Comparison of ENCODE assay signal across 22 cellular contexts in the genomic region with DNA sequence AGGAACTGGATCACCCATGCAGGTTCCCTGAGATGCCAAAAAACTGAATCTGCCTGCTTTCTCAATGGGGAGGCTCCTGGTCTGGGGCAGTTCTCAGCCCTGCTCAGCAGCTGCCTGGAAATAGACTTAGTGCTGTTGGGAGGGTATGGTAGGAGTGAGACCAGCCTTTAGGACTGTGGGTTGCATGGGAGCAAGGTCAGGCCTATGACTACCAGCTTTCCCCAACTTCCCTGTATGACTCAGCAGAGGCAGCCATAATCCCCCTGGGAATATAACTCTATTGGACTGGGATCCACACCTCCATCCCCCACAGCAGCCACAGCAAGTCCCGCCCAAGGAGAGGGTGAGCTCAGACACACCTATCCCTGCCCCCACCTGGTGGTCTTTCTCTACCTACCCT.
DNase-seq lines count a peak whose midpoint lies in the region; ATAC-seq and TF ChIP-seq lines count a peak whose summit lies in the region.
"Had no signal": no experiment of that assay in that cellular context is flagged by ENCODE, and none has a peak within 500 bp of the region (broad histone marks: within the 10 kb centered on the region; RNA-seq: fewer than 3 reads in every experiment).

No MANE protein-coding gene starts in this region.

- peak; percentile 48 for DNase-seq in activated CD4-positive, alpha-beta T cell treated with anti-CD3 and anti-CD28 coated beads, Interleukin-2, amount 10 ng/mL, durations not matched to agents 24 days and 14 days
- DNase-seq in activated CD4-positive, alpha-beta T cell treated with anti-CD3 and anti-CD28 coated beads for 48 hours = no peak
- DNase-seq in NCI-H460 (ENCODE audit: extremely low read depth, low read depth) = peak; percentile 5
- DNase-seq in foreskin keratinocyte = peak; percentile 1 to 18
- DNase-seq in NCI-H2196 treated with DMSO at 0.1 percent for 48 hours (lab: John Stamatoyannopoulos, UW; ENCODE audit: unreplicated experiment) = no peak
- DNase-seq in CD1c-positive myeloid dendritic cell (ENCODE audit: extremely low spot score) = no peak
- no peak for DNase-seq in activated T-helper 2 cell treated with anti-CD3 and anti-CD28 coated beads, Interferon-gamma antibody, Interleukin-2, Interleukin-4, amounts not matched to agents 10 μg/mL and 5 μg/mL and 100 μg/mL, durations not matched to agents 14 hours and 24 hours and 36 hours (ENCODE audit: low spot score)
- DNase-seq: 8988T; effector CD8-positive, alpha-beta T cell; GDM1; HCEC 1CT; Kasumi-1; NCI-H2107; NCI-H524; nucleus accumbens; spleen; stimulated activated CD4-positive, alpha-beta T cell treated with anti-CD3 and anti-CD28 coated beads, Interleukin-4, amount 100 ng/mL, for 24 hours; stimulated activated naive CD4-positive, alpha-beta T cell treated with Interleukin-2 at 50 U/mL for 16 hours; WERI-Rb-1 had no signal

- no peaks in the 10 kb centered on the region for H3K36me3 Mint-ChIP-seq in activated CD4-positive, alpha-beta T cell treated with anti-CD3 and anti-CD28 coated beads, Interleukin-2, amount 10 ng/mL, durations not matched to agents 24 days and 14 days (ENCODE audit: low read depth)
- no peaks in the 10 kb centered on the region for H3K36me3 Mint-ChIP-seq in activated T-helper 2 cell treated with anti-CD3 and anti-CD28 coated beads, Interferon-gamma antibody, Interleukin-2, Interleukin-4, amounts not matched to agents 10 μg/mL and 5 μg/mL and 100 μg/mL, durations not matched to agents 14 hours and 24 hours and 36 hours (ENCODE audit: low read depth)

- H3K27ac ChIP-seq in foreskin keratinocyte = no peak overlapping the region
- H3K27ac ChIP-seq: BLaER1 treated with 17β-estradiol and CSF1 and Interleukin-3, amounts not matched to agents 10 nM and 100 nM; spleen; WERI-Rb-1 had no signal

- no peak for TF ChIP-seq CTCF in foreskin keratinocyte (conservative IDR thresholded peaks at IDR 0.05)

- H3K27me3 Mint-ChIP-seq in activated CD4-positive, alpha-beta T cell treated with anti-CD3 and anti-CD28 coated beads, Interleukin-2, amount 10 ng/mL, durations not matched to agents 24 days and 14 days = no peaks in the 10 kb centered on the region
- no peaks in the 10 kb centered on the region for H3K27me3 Mint-ChIP-seq in activated T-helper 2 cell treated with anti-CD3 and anti-CD28 coated beads, Interferon-gamma antibody, Interleukin-2, Interleukin-4, amounts not matched to agents 10 μg/mL and 5 μg/mL and 100 μg/mL, durations not matched to agents 14 hours and 24 hours and 36 hours (ENCODE audit: low read depth)

- H3K4me1 ChIP-seq in foreskin keratinocyte = no peaks in the 10 kb centered on the region
- H3K4me1 ChIP-seq: spleen had no signal

- no peak overlapping the region for H3K27ac Mint-ChIP-seq in activated CD4-positive, alpha-beta T cell treated with anti-CD3 and anti-CD28 coated beads, Interleukin-2, amount 10 ng/mL, durations not matched to agents 24 days and 14 days
- H3K27ac Mint-ChIP-seq in activated T-helper 2 cell treated with anti-CD3 and anti-CD28 coated beads, Interferon-gamma antibody, Interleukin-2, Interleukin-4, amounts not matched to agents 10 μg/mL and 5 μg/mL and 100 μg/mL, durations not matched to agents 14 hours and 24 hours and 36 hours = no peak overlapping the region
- H3K27ac Mint-ChIP-seq: T-helper 1 cell treated with Interleukin-12 subunit alpha and Interleukin-12 subunit beta and Interleukin-4 antibody, amounts not matched to agents 30 μg/mL and 1 μg/mL, for 36 hours had no signal

- H3K4me3 Mint-ChIP-seq in activated CD4-positive, alpha-beta T cell treated with anti-CD3 and anti-CD28 coated beads, Interleukin-2, amount 10 ng/mL, durations not matched to agents 24 days and 14 days = no peak overlapping the region
- H3K4me3 Mint-ChIP-seq in activated T-helper 2 cell treated with anti-CD3 and anti-CD28 coated beads, Interferon-gamma antibody, Interleukin-2, Interleukin-4, amounts not matched to agents 10 μg/mL and 5 μg/mL and 100 μg/mL, durations not matched to agents 14 hours and 24 hours and 36 hours (ENCODE audit: low read depth) = no peak overlapping the region
- H3K4me3 Mint-ChIP-seq: T-helper 1 cell treated with Interleukin-12 subunit alpha and Interleukin-12 subunit beta and Interleukin-4 antibody, amounts not matched to agents 30 μg/mL and 1 μg/mL, for 36 hours had no signal

- intact Hi-C loops in activated CD4-positive, alpha-beta T cell treated with anti-CD3 and anti-CD28 coated beads, Interleukin-2, amount 10 ng/mL, durations not matched to agents 24 days and 14 days (cut with micrococcal nuclease) = no loop called here
- intact Hi-C loops in activated T-helper 2 cell treated with anti-CD3 and anti-CD28 coated beads, Interferon-gamma antibody, Interleukin-2, Interleukin-4, amounts not matched to agents 10 μg/mL and 5 μg/mL and 100 μg/mL, durations not matched to agents 14 hours and 24 hours and 36 hours (cut with micrococcal nuclease) = no loop called here

- H3K27me3 ChIP-seq in foreskin keratinocyte = no peaks in the 10 kb centered on the region
- H3K27me3 ChIP-seq: BLaER1 treated with 17β-estradiol and CSF1 and Interleukin-3, amounts not matched to agents 10 nM and 100 nM; spleen had no signal

- H3K4me1 Mint-ChIP-seq in activated CD4-positive, alpha-beta T cell treated with anti-CD3 and anti-CD28 coated beads, Interleukin-2, amount 10 ng/mL, durations not matched to agents 24 days and 14 days = no peaks in the 10 kb centered on the region
- no peaks in the 10 kb centered on the region for H3K4me1 Mint-ChIP-seq in activated T-helper 2 cell treated with anti-CD3 and anti-CD28 coated beads, Interferon-gamma antibody, Interleukin-2, Interleukin-4, amounts not matched to agents 10 μg/mL and 5 μg/mL and 100 μg/mL, durations not matched to agents 14 hours and 24 hours and 36 hours (ENCODE audit: low read depth)

- peak; percentile 88 for ATAC-seq in foreskin keratinocyte
- no peak for ATAC-seq in GM21447 (IDR thresholded peaks at IDR 0.05; ENCODE audit: unreplicated experiment)

- H3K9me3 Mint-ChIP-seq in activated CD4-positive, alpha-beta T cell treated with anti-CD3 and anti-CD28 coated beads, Interleukin-2, amount 10 ng/mL, durations not matched to agents 24 days and 14 days = peaks cover 5% of the 10 kb centered on the region
- H3K9me3 Mint-ChIP-seq in activated T-helper 2 cell treated with anti-CD3 and anti-CD28 coated beads, Interferon-gamma antibody, Interleukin-2, Interleukin-4, amounts not matched to agents 10 μg/mL and 5 μg/mL and 100 μg/mL, durations not matched to agents 14 hours and 24 hours and 36 hours = no peaks in the 10 kb centered on the region

Comparison
In these comparisons a context has a peak if more than half of its experiments do, and no peak if none do; other contexts are left out.
1. DNase-seq: peak in activated CD4-positive, alpha-beta T cell treated with anti-CD3 and anti-CD28 coated beads, Interleukin-2, amount 10 ng/mL, durations not matched to agents 24 days and 14 days (single experiment), NCI-H460 (single experiment) and foreskin keratinocyte (2 of 2); none in activated CD4-positive, alpha-beta T cell treated with anti-CD3 and anti-CD28 coated beads for 48 hours (single experiment), NCI-H2196 treated with DMSO at 0.1 percent for 48 hours (single experiment), CD1c-positive myeloid dendritic cell (single experiment) and activated T-helper 2 cell treated with anti-CD3 and anti-CD28 coated beads, Interferon-gamma antibody, Interleukin-2, Interleukin-4, amounts not matched to agents 10 μg/mL and 5 μg/mL and 100 μg/mL, durations not matched to agents 14 hours and 24 hours and 36 hours (single experiment).